21 cellular contexts compared by ENCODE assay signal in genomic region chr3:37386627-37387230, GRCh38.
A peak's percentile ranks its signal among the peaks of the same experiment; 100 is the strongest.
DNase-seq lines count a peak whose midpoint lies in the region; ATAC-seq, FAIRE-seq and TF ChIP-seq lines count a peak whose summit lies in the region.
"Had no signal": no experiment of that assay in that cellular context is flagged by ENCODE, and none has a peak within 500 bp of the region (broad histone marks: within the 10 kb centered on the region; RNA-seq: fewer than 3 reads in every experiment).

No MANE protein-coding gene starts in this region.

- H3K36me3 ChIP-seq in bronchial epithelial cell (ENCODE audit: control insufficient read depth, insufficient read depth, low read length) (peaks cover 8% of the 10 kb centered on the region), lung (ENCODE audit: control insufficient read depth in 2 of 2, insufficient read depth in 2 of 2, low read length in 2 of 2) (peaks cover 18 to 23% of the 10 kb centered on the region in 2 donors), MM.1S (replicated peaks; ENCODE audit: insufficient read depth, low read length) (no peaks in the 10 kb centered on the region)

- H3K27me3 ChIP-seq in bronchial epithelial cell (ENCODE audit: control insufficient read depth, insufficient read depth, low read length) = no peaks in the 10 kb centered on the region
- H3K27me3 ChIP-seq in lung (ENCODE audit: control insufficient read depth, insufficient read depth) = no peaks in the 10 kb centered on the region
- H3K27me3 ChIP-seq in MM.1S (replicated peaks; ENCODE audit: insufficient read depth, low read length) = no peaks in the 10 kb centered on the region

- no peak overlapping the region for H2AFZ ChIP-seq in MM.1S (ENCODE audit: low read length)

- WGBS in lung, 2 donors = 63 to 74% methylated on average over 3 of the region's 3 CpGs

- intact Hi-C loops in Right ventricle myocardium superior (cut with DNase I) (no loop called here), left ventricle myocardium superior (cut with micrococcal nuclease) (no loop called here)

- H3F3A ChIP-seq in MM.1S (ENCODE audit: insufficient read depth, low read length) = no peaks in the 10 kb centered on the region

- ATAC-seq in Right ventricle myocardium superior (ENCODE audit: poor library complexity) (peak; percentile 36), left ventricle myocardium superior (no peak), lung (ENCODE audit: insufficient read depth, low FRiP score) (no peak), HG03432 (IDR thresholded peaks at IDR 0.05; ENCODE audit: unreplicated experiment) (no peak), HG03520 (IDR thresholded peaks at IDR 0.05; ENCODE audit: unreplicated experiment) (no peak)
- ATAC-seq: K562 had no signal

- DNase-seq in Right ventricle myocardium superior (no peak), left ventricle myocardium superior (no peak), bronchial epithelial cell (ENCODE audit: low read depth) (no peak), lung (ENCODE audit: low spot score) (peak; percentile 41), NCI-H345 treated with DMSO at 0.1 percent for 48 hours (lab: John Stamatoyannopoulos, UW; ENCODE audit: unreplicated experiment) (no peak), MM.1S (no peak)
- DNase-seq: DND-41; erythroblast; islet precursor cell; midbrain; NCI-H1105 treated with DMSO at 0.1 percent for 48 hours; NCI-H748 treated with DMSO at 0.1 percent for 48 hours; nucleus accumbens; stimulated activated CD4-positive, alpha-beta T cell treated with anti-CD3 and anti-CD28 coated beads, Interleukin-4, amount 100 ng/mL, for 24 hours; T-helper 2 cell had no signal

- H4K20me1 ChIP-seq in MM.1S (ENCODE audit: insufficient read depth, low read length) = no peaks in the 10 kb centered on the region

- no peaks in the 10 kb centered on the region for H3K79me2 ChIP-seq in MM.1S (ENCODE audit: low read length)

- H3K9ac ChIP-seq in MM.1S (ENCODE audit: low read length) = no peak overlapping the region

- no peak overlapping the region for H3K4me2 ChIP-seq in MM.1S (ENCODE audit: low read depth, low read length)

- H3K27ac ChIP-seq in lung (ENCODE audit: low read depth in 1 of 2, low read length in 1 of 2) (no peak overlapping the region), MM.1S (ENCODE audit: low read length) (no peak overlapping the region)
- H3K27ac ChIP-seq: 22Rv1, C4-2B, RWPE1 had no signal

- FAIRE-seq in bronchial epithelial cell (lab: Jason Lieb, UNC) = peak; percentile 55
- FAIRE-seq: K562 had no signal

- no peaks in the 10 kb centered on the region for H3K4me1 ChIP-seq in lung (ENCODE audit: control insufficient read depth in 2 of 2, insufficient read depth in 2 of 2, low read length in 2 of 2)
- no peaks in the 10 kb centered on the region for H3K4me1 ChIP-seq in MM.1S (ENCODE audit: low read length)

- H3K4me3 ChIP-seq in bronchial epithelial cell (ENCODE audit: low read depth, low read length) (no peak overlapping the region), lung (no peak overlapping the region), MM.1S (ENCODE audit: low read length) (no peak overlapping the region)
- H3K4me3 ChIP-seq: K562 had no signal

- H3K9me2 ChIP-seq in MM.1S (replicated peaks; ENCODE audit: insufficient read depth, low read length) = no peaks in the 10 kb centered on the region

- no peak for TF ChIP-seq CTCF in bronchial epithelial cell (IDR thresholded peaks at IDR 0.05; ENCODE audit: insufficient read depth, low read length, severe bottlenecking)
- TF ChIP-seq CTCF in lung (IDR thresholded peaks at IDR 0.05; ENCODE audit: control extremely low read depth, extremely low read depth) = no peak
- no peak for TF ChIP-seq CTCF in MM.1S (IDR thresholded peaks at IDR 0.05; ENCODE audit: low read length)

- H3K9me3 ChIP-seq in lung (ENCODE audit: control insufficient read depth in 2 of 2, insufficient read depth in 1 of 2, low read length in 1 of 2) (no peaks in the 10 kb centered on the region), MM.1S (replicated peaks; ENCODE audit: insufficient read depth, low read length) (no peaks in the 10 kb centered on the region)
